11 cellular contexts compared by ENCODE assay signal in the genomic region with DNA sequence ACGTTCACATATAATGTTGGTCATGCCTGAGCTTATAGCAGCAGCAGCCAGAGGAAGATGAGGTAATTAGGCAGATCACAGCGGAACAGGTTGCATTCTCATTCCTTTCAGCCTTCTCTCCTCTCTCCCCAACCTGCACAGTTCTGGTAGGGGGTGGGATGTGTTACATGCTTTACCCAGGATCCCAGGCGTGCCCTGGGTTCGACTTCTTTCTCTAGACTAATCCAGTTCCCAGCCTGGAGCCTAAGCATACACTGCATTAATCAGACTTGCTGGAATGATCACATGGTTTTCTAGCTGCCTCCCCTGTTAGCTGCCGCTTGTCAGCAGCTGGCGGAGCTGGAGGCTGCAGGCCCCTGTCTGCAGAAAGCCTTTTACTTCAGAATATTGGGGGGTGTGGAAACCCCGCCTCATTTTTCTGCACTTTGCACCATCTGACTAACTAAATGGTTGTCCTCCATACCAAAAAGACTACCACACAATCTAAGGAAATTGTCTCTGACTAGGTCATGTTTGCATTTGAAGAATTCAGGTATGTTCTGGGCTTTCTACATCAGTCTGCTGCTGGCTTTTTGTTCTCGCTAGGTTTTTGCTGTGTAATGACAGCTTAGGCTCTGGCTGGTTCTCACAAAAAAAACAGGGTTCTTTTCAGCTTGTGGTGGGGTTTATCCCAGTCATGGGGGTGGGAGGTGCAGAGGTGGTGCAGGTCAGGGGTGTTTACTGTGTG. TPM values are rescaled to one million over a fixed set of nuclear protein-coding genes. Genes with fewer than 3 reads are reported as not detected.
DNase-seq lines count a peak whose midpoint lies in the region; ATAC-seq, FAIRE-seq and TF ChIP-seq lines count a peak whose summit lies in the region.
"Had no signal": no experiment of that assay in that cellular context is flagged by ENCODE, and none has a peak within 500 bp of the region (broad histone marks: within the 10 kb centered on the region; RNA-seq: fewer than 3 reads in every experiment).

No MANE protein-coding gene starts in this region.

- no peak overlapping the region for H2AFZ ChIP-seq in astrocyte (ENCODE audit: low read depth, low read length)

- H3K9me3 ChIP-seq in astrocyte (ENCODE audit: insufficient read depth, low read depth, low read length) (no peaks in the 10 kb centered on the region), right cardiac atrium (ENCODE audit: control insufficient read depth, low read length) (no peaks in the 10 kb centered on the region), pancreas (no peaks in the 10 kb centered on the region)

- peaks cover 27% of the 10 kb centered on the region for H3K4me1 ChIP-seq in astrocyte (ENCODE audit: insufficient read depth, low read length)
- peaks cover 7% of the 10 kb centered on the region for H3K4me1 ChIP-seq in right cardiac atrium (ENCODE audit: control insufficient read depth, insufficient read depth, low read length)
- H3K4me1 ChIP-seq in pancreas, result no peaks in the 10 kb centered on the region

- peaks cover 71% of the 10 kb centered on the region for H4K20me1 ChIP-seq in astrocyte (ENCODE audit: insufficient read depth, low read length)

- no peaks in the 10 kb centered on the region for H3K36me3 ChIP-seq in H7 (replicated peaks; ENCODE audit: control insufficient read depth, insufficient read depth, low read length)
- no peaks in the 10 kb centered on the region for H3K36me3 ChIP-seq in astrocyte (ENCODE audit: insufficient read depth, low read length)
- H3K36me3 ChIP-seq in pancreas, result no peaks in the 10 kb centered on the region

- H3K4me2 ChIP-seq in astrocyte (ENCODE audit: low read length), result peak overlapping the region; percentile 32

- intact Hi-C loops in right cardiac atrium (cut with DNase I), result no loop called here
- intact Hi-C loops in pancreas (cut with DNase I), result no loop called here

- 57% methylated on average over 8 of the region's 8 CpGs for WGBS in right cardiac atrium
- 84 to 86% methylated on average over 8 of the region's 8 CpGs for WGBS in pancreas, 2 donors

- peaks cover 35% of the 10 kb centered on the region for H3K4me1 Mint-ChIP-seq in astrocyte (ENCODE audit: low read depth, unreplicated experiment)

- no peak overlapping the region for H3K4me3 Mint-ChIP-seq in astrocyte (ENCODE audit: unreplicated experiment)
- H3K4me3 Mint-ChIP-seq: activated T-helper 1 cell treated with anti-CD3 and anti-CD28 coated beads, Interleukin-12 subunit alpha, Interleukin-12 subunit beta, Interleukin-2, Interleukin-4 antibody, amounts not matched to agents 30 ng/mL and 10 ng/mL and 1 ng/mL, durations not matched to agents 14 hours and 24 hours and 36 hours; dendritic cell treated with granulocyte-macrophage colony-stimulating factor and Interleukin-4, amounts not matched to agents 40 ng/mL and 50 ng/mL, for 4 days had no signal

- TF ChIP-seq CTCF in astrocyte (IDR thresholded peaks at IDR 0.05; ENCODE audit: insufficient read depth, low read depth, low read length) (no peak), pancreas (IDR thresholded peaks at IDR 0.05) (no peak)

- H3K27me3 Mint-ChIP-seq in astrocyte (ENCODE audit: low read depth, unreplicated experiment), result no peaks in the 10 kb centered on the region
- H3K27me3 Mint-ChIP-seq: dendritic cell treated with granulocyte-macrophage colony-stimulating factor and Interleukin-4, amounts not matched to agents 40 ng/mL and 50 ng/mL, for 4 days had no signal

- H3K4me3 ChIP-seq in H7 (ENCODE audit: insufficient read depth, low read depth, low read length) (no peak overlapping the region), astrocyte (ENCODE audit: insufficient read depth, low read depth, low read length) (no peak overlapping the region), right cardiac atrium (ENCODE audit: low read length) (no peak overlapping the region), pancreas (no peak overlapping the region)

- no peak overlapping the region for H3K27ac ChIP-seq in astrocyte (ENCODE audit: low read depth, low read length)
- no peak overlapping the region for H3K27ac ChIP-seq in right cardiac atrium (ENCODE audit: low read length)
- H3K27ac ChIP-seq in pancreas, result no peak overlapping the region

- no peak overlapping the region for H3K9ac ChIP-seq in astrocyte (ENCODE audit: low read length)

- no peaks in the 10 kb centered on the region for H3K36me3 Mint-ChIP-seq in astrocyte (ENCODE audit: low read depth, unreplicated experiment)

- FAIRE-seq in astrocyte (lab: Jason Lieb, UNC) (no peak), pancreas (lab: Jason Lieb, UNC) (no peak)

- DNase-seq in H7 (peak; percentile 27), astrocyte (ENCODE audit: low read depth) (peak; percentile 61), right cardiac atrium (no peak), pancreas (no peak), epidermal melanocyte (ENCODE audit: insufficient read length, low spot score) (no peak), HuH-7 (ENCODE audit: low spot score) (no peak), H4 (ENCODE audit: low spot score) (no peak)
- DNase-seq: NCI-H524 treated with DMSO at 0.1 percent for 48 hours had no signal

- peaks cover 79% of the 10 kb centered on the region for H3K79me2 ChIP-seq in astrocyte (ENCODE audit: insufficient read depth, low read length)

- no peaks in the 10 kb centered on the region for H3K27me3 ChIP-seq in H7 (ENCODE audit: control insufficient read depth, insufficient read depth, low read length)
- H3K27me3 ChIP-seq in astrocyte (ENCODE audit: insufficient read depth, low read length), result no peaks in the 10 kb centered on the region
- H3K27me3 ChIP-seq in right cardiac atrium (ENCODE audit: control insufficient read depth, insufficient read depth), result no peaks in the 10 kb centered on the region
- no peaks in the 10 kb centered on the region for H3K27me3 ChIP-seq in pancreas

- peak; percentile 52 to 53 for ATAC-seq in right cardiac atrium
- peak in 3 of 4 donors; percentile 67 to 72 (median 69) for ATAC-seq in pancreas
- ATAC-seq in GM21390 (IDR thresholded peaks at IDR 0.05; ENCODE audit: unreplicated experiment), result no peak

- H3K9me3 Mint-ChIP-seq in astrocyte (ENCODE audit: unreplicated experiment), result no peaks in the 10 kb centered on the region
- H3K9me3 Mint-ChIP-seq: activated T-helper 1 cell treated with anti-CD3 and anti-CD28 coated beads, Interleukin-12 subunit alpha, Interleukin-12 subunit beta, Interleukin-2, Interleukin-4 antibody, amounts not matched to agents 30 ng/mL and 10 ng/mL and 1 ng/mL, durations not matched to agents 14 hours and 24 hours and 36 hours; dendritic cell treated with granulocyte-macrophage colony-stimulating factor and Interleukin-4, amounts not matched to agents 40 ng/mL and 50 ng/mL, for 4 days had no signal

- H3K27ac Mint-ChIP-seq in astrocyte (ENCODE audit: unreplicated experiment), result peak overlapping the region; percentile 90
- H3K27ac Mint-ChIP-seq: activated T-helper 1 cell treated with anti-CD3 and anti-CD28 coated beads, Interleukin-12 subunit alpha, Interleukin-12 subunit beta, Interleukin-2, Interleukin-4 antibody, amounts not matched to agents 30 ng/mL and 10 ng/mL and 1 ng/mL, durations not matched to agents 14 hours and 24 hours and 36 hours; dendritic cell treated with granulocyte-macrophage colony-stimulating factor and Interleukin-4, amounts not matched to agents 40 ng/mL and 50 ng/mL, for 4 days had no signal

RNA-seq across cellular contexts. Expression of gene EVL, which starts 45.9 kb away (rescaled TPM):
- total RNA-seq in H7 (2014; rRNA removed; shearing (Covaris generic)), result 35.9 and 38.9 TPM in 2 replicates
- total RNA-seq in astrocyte (48.9 and 50.2 TPM in 2 replicates), right cardiac atrium (10 to 100 TPM; 68.1 to 74.8 (median 71.5) TPM), pancreas (10 to 100 TPM; 23.0 to 59.8 (median 36.0) TPM)
- polyA plus RNA-seq in right cardiac atrium (46.6 TPM), pancreas (10 to 100 TPM; 54.8 to 68.4 TPM)
- total RNA-seq in H4 (2014; rRNA removed; shearing (Covaris generic)), result 13.0 and 13.1 TPM in 2 replicates

Comparison
In these comparisons a context has a peak if more than half of its experiments do, and no peak if none do; other contexts are left out.
1. DNase-seq: peak in H7 (single experiment) and astrocyte (single experiment); none in right cardiac atrium (0 of 3), pancreas (0 of 6), epidermal melanocyte (single experiment), HuH-7 (single experiment) and H4 (single experiment).